ENCODE assay signal across 25 cellular contexts in genomic region chr9:108882052-108882888, GRCh38. TPM values are rescaled to one million over a fixed set of nuclear protein-coding genes. Genes with fewer than 3 reads are reported as not detected.
A peak's percentile ranks its signal among the peaks of the same experiment; 100 is the strongest.
DNase-seq lines count a peak whose midpoint lies in the region; ATAC-seq and TF ChIP-seq lines count a peak whose summit lies in the region.
"Had no signal": no experiment of that assay in that cellular context is flagged by ENCODE, and none has a peak within 500 bp of the region (broad histone marks: within the 10 kb centered on the region; RNA-seq: fewer than 3 reads in every experiment).

No MANE protein-coding gene starts in this region.

- no peaks in the 10 kb centered on the region for H3K9me3 Mint-ChIP-seq in activated naive CD4-positive, alpha-beta T cell treated with anti-CD3 and anti-CD28 coated beads, Interleukin-2, amount 50 U/mL, for 24 hours
- H3K9me3 Mint-ChIP-seq in activated naive CD4-positive, alpha-beta T cell treated with anti-CD3 and anti-CD28 coated beads for 36 hours = no peaks in the 10 kb centered on the region
- no peaks in the 10 kb centered on the region for H3K9me3 Mint-ChIP-seq in WTC11
- peaks cover 2% of the 10 kb centered on the region for H3K9me3 Mint-ChIP-seq in activated naive CD8-positive, alpha-beta T cell treated with anti-CD3 and anti-CD28 coated beads for 36 hours
- no peaks in the 10 kb centered on the region for H3K9me3 Mint-ChIP-seq in memory B cell
- H3K9me3 Mint-ChIP-seq: CD8-positive, alpha-beta memory T cell; HFFc6; IgD-negative memory B cell had no signal

- H3K4me3 Mint-ChIP-seq in activated naive CD4-positive, alpha-beta T cell treated with anti-CD3 and anti-CD28 coated beads, Interleukin-2, amount 50 U/mL, for 24 hours = no peak overlapping the region
- H3K4me3 Mint-ChIP-seq in activated naive CD4-positive, alpha-beta T cell treated with anti-CD3 and anti-CD28 coated beads for 36 hours = no peak overlapping the region
- no peak overlapping the region for H3K4me3 Mint-ChIP-seq in WTC11
- no peak overlapping the region for H3K4me3 Mint-ChIP-seq in activated naive CD8-positive, alpha-beta T cell treated with anti-CD3 and anti-CD28 coated beads for 36 hours
- H3K4me3 Mint-ChIP-seq in memory B cell = no peak overlapping the region
- H3K4me3 Mint-ChIP-seq: CD4-positive, CD25-positive, alpha-beta regulatory T cell; CD8-positive, alpha-beta memory T cell; HFFc6; IgD-negative memory B cell had no signal

- DNase-seq in activated naive CD4-positive, alpha-beta T cell treated with anti-CD3 and anti-CD28 coated beads for 36 hours = no peak
- DNase-seq in WTC11 (ENCODE audit: low spot score) (no peak), memory B cell (ENCODE audit: low spot score in 2 of 2) (no peak), NCI-H187 (lab: John Stamatoyannopoulos, UW) (no peak)
- DNase-seq in activated naive CD8-positive, alpha-beta T cell treated with anti-CD3 and anti-CD28 coated beads for 36 hours = no peak
- no peak for DNase-seq in stimulated activated CD4-positive, alpha-beta T cell treated with anti-CD3 and anti-CD28 coated beads, Interleukin-4, amount 100 ng/mL, for 1 hour
- DNase-seq: ACHN; BE2C; C1 segment of cervical spinal cord; CD4-positive, CD25-positive, alpha-beta regulatory T cell; CD8-positive, alpha-beta memory T cell; COR-L47; DMS 273 treated with DMSO at 0.1 percent for 48 hours; DMS53; DND-41; EL; GOT3; H7; HFFc6 had no signal

- POLR2A ChIA-PET in WTC11 (lab: Charles Lee) = no interaction called here

- intact Hi-C loops in activated naive CD4-positive, alpha-beta T cell treated with anti-CD3 and anti-CD28 coated beads for 36 hours (cut with micrococcal nuclease) = no loop called here

- H3K27me3 Mint-ChIP-seq in activated naive CD4-positive, alpha-beta T cell treated with anti-CD3 and anti-CD28 coated beads, Interleukin-2, amount 50 U/mL, for 24 hours = no peaks in the 10 kb centered on the region
- H3K27me3 Mint-ChIP-seq in activated naive CD4-positive, alpha-beta T cell treated with anti-CD3 and anti-CD28 coated beads for 36 hours (ENCODE audit: low read depth) = no peaks in the 10 kb centered on the region
- H3K27me3 Mint-ChIP-seq in WTC11 (ENCODE audit: low read depth) = no peaks in the 10 kb centered on the region
- no peaks in the 10 kb centered on the region for H3K27me3 Mint-ChIP-seq in activated naive CD8-positive, alpha-beta T cell treated with anti-CD3 and anti-CD28 coated beads for 36 hours
- H3K27me3 Mint-ChIP-seq in memory B cell = no peaks in the 10 kb centered on the region
- H3K27me3 Mint-ChIP-seq: CD4-positive, CD25-positive, alpha-beta regulatory T cell; CD8-positive, alpha-beta memory T cell; IgD-negative memory B cell had no signal

- no peak for ATAC-seq in WTC11
- no peak for ATAC-seq in memory B cell (ENCODE audit: low read depth)
- ATAC-seq in GM21717 (IDR thresholded peaks at IDR 0.05; ENCODE audit: unreplicated experiment) = no peak
- ATAC-seq: GM12878, HCT116 had no signal

- CTCF ChIA-PET in activated naive CD4-positive, alpha-beta T cell treated with anti-CD3 and anti-CD28 coated beads for 36 hours (lab: Charles Lee) = no interaction called here
- CTCF ChIA-PET in WTC11 (lab: Charles Lee) = no interaction called here

- peaks cover 34% of the 10 kb centered on the region for H3K36me3 Mint-ChIP-seq in activated naive CD4-positive, alpha-beta T cell treated with anti-CD3 and anti-CD28 coated beads, Interleukin-2, amount 50 U/mL, for 24 hours
- peaks cover 38% of the 10 kb centered on the region for H3K36me3 Mint-ChIP-seq in activated naive CD4-positive, alpha-beta T cell treated with anti-CD3 and anti-CD28 coated beads for 36 hours (ENCODE audit: low read depth)
- H3K36me3 Mint-ChIP-seq in WTC11 (peaks cover 32% of the 10 kb centered on the region), memory B cell (peaks cover 41% of the 10 kb centered on the region)
- H3K36me3 Mint-ChIP-seq in activated naive CD8-positive, alpha-beta T cell treated with anti-CD3 and anti-CD28 coated beads for 36 hours = peaks cover 40% of the 10 kb centered on the region

- peak overlapping the region; percentile 19 for H3K27ac Mint-ChIP-seq in activated naive CD4-positive, alpha-beta T cell treated with anti-CD3 and anti-CD28 coated beads, Interleukin-2, amount 50 U/mL, for 24 hours
- no peak overlapping the region for H3K27ac Mint-ChIP-seq in activated naive CD4-positive, alpha-beta T cell treated with anti-CD3 and anti-CD28 coated beads for 36 hours
- H3K27ac Mint-ChIP-seq in WTC11 (peak overlapping the region; percentile 63; the same call in 1 of the 2 replicates), memory B cell (peak overlapping the region; percentile 67)
- H3K27ac Mint-ChIP-seq in activated naive CD8-positive, alpha-beta T cell treated with anti-CD3 and anti-CD28 coated beads for 36 hours = peak overlapping the region; percentile 60
- H3K27ac Mint-ChIP-seq: HFFc6, IgD-negative memory B cell had no signal

- H3K4me1 Mint-ChIP-seq in activated naive CD4-positive, alpha-beta T cell treated with anti-CD3 and anti-CD28 coated beads, Interleukin-2, amount 50 U/mL, for 24 hours = peaks cover 18% of the 10 kb centered on the region
- peaks cover 17% of the 10 kb centered on the region for H3K4me1 Mint-ChIP-seq in activated naive CD4-positive, alpha-beta T cell treated with anti-CD3 and anti-CD28 coated beads for 36 hours (ENCODE audit: low read depth)
- no peaks in the 10 kb centered on the region for H3K4me1 Mint-ChIP-seq in WTC11
- peaks cover 19% of the 10 kb centered on the region for H3K4me1 Mint-ChIP-seq in activated naive CD8-positive, alpha-beta T cell treated with anti-CD3 and anti-CD28 coated beads for 36 hours
- H3K4me1 Mint-ChIP-seq in memory B cell = no peaks in the 10 kb centered on the region

- TF ChIP-seq CTCF in WTC11 (IDR thresholded peaks at IDR 0.05) = no peak

TF ChIP-seq in WTC11, 78 proteins besides CTCF, POLR2A, EP300 and RAD21:
- TF ChIP-seq ZNF121 (CRISPR knock-in tag; IDR thresholded peaks at IDR 0.05) = 0 out of 2 replicates have a peak, but pooled peaks have one; percentile 5
- no peak for TF ChIP-seq JAZF1 (CRISPR knock-in tag; IDR thresholded peaks at IDR 0.05)

RNA-seq across cellular contexts. Expression of gene ACTL7A, which starts 20.2 kb away (rescaled TPM):
- total RNA-seq in activated naive CD4-positive, alpha-beta T cell treated with anti-CD3 and anti-CD28 coated beads for 36 hours = not detected
- not detected in 3 replicates for total RNA-seq in WTC11 (2021)
- total RNA-seq in activated naive CD8-positive, alpha-beta T cell treated with anti-CD3 and anti-CD28 coated beads for 36 hours = not detected
- total RNA-seq: CD4-positive, CD25-positive, alpha-beta regulatory T cell; CD8-positive, alpha-beta memory T cell; G401; GM12878; H7; HFFc6 had no signal

RNA-seq across cellular contexts. Expression of gene ACTL7B, which starts 26.5 kb away (rescaled TPM):
- total RNA-seq in activated naive CD4-positive, alpha-beta T cell treated with anti-CD3 and anti-CD28 coated beads for 36 hours = not detected
- total RNA-seq in WTC11 (2021) = not detected in 3 replicates
- total RNA-seq in activated naive CD8-positive, alpha-beta T cell treated with anti-CD3 and anti-CD28 coated beads for 36 hours = not detected
- total RNA-seq: CD8-positive, alpha-beta memory T cell; G401; GM12878; H7; HFFc6 had no signal

RNA-seq across cellular contexts. Expression of gene ELP1, which starts 51.7 kb away (rescaled TPM):
- total RNA-seq in activated naive CD4-positive, alpha-beta T cell treated with anti-CD3 and anti-CD28 coated beads for 36 hours = 10 to 100 TPM; 22.3 to 27.3 TPM
- 27.9 to 30.5 TPM (median 29.0 TPM) in 3 replicates for total RNA-seq in WTC11 (2021)
- 10 to 100 TPM; 32.3 to 37.6 TPM for total RNA-seq in activated naive CD8-positive, alpha-beta T cell treated with anti-CD3 and anti-CD28 coated beads for 36 hours

RNA-seq across cellular contexts. Expression of gene ABITRAM, which starts 51.9 kb away (rescaled TPM):
- total RNA-seq in activated naive CD4-positive, alpha-beta T cell treated with anti-CD3 and anti-CD28 coated beads for 36 hours = 10 to 100 TPM; 10.7 to 11.2 TPM
- 4.6 to 6.5 TPM (median 6.0 TPM) in 3 replicates for total RNA-seq in WTC11 (2021)
- total RNA-seq in activated naive CD8-positive, alpha-beta T cell treated with anti-CD3 and anti-CD28 coated beads for 36 hours = 10 to 100 TPM; 12.3 to 12.5 TPM
